Comparison of ENCODE assay signal across 1 cellular context in the genomic region with DNA sequence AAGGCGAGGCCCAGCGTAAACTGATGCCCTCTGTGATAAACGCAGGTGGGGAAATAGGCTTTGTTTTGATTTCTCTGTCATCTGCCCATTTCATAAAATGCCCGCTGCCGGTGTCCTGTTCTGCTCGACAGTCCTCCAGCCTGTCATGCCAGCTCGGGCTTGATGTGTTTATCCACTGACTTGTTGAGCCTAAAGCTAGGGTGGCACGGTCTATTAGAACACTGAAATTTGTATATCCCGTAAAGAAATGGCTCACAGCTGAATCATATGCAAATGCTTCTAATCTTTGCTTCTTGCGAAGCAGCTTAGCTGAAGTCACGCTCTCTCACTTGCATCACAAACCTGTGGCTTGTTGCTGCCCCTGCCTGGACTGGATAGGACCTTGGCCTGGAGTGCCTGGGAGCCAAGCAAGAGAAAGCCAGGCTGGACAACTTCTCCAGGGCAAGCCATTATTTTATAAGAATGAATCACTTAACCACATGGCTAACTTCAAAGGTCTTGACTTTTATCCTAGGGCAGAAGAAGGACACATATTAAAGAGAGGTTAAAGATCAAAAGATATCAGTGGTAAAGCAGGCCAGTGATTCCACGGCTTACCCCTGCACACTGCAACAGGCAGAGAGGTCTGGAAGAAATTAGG.
TF ChIP-seq lines count a peak whose summit lies in the region.

No MANE protein-coding gene starts in this region.

TF ChIP-seq in K562, 482 proteins besides CTCF, POLR2A, EP300 and RAD21 (continued from another document and continues in another):
- TF ChIP-seq FOXJ2 (tag; IDR thresholded peaks at IDR 0.05) (no peak), GTF2E2 (tag; IDR thresholded peaks at IDR 0.05) (no peak), SIX5 (IDR thresholded peaks at IDR 0.05; ENCODE audit: borderline replicate concordance in 1 of 2, insufficient read depth in 1 of 2, low read depth in 1 of 2, low read length in 2 of 2) (no peak), CHD4 (IDR thresholded peaks at IDR 0.05; ENCODE audit: insufficient read depth, insufficient replicate concordance, low read depth, low read length, poor library complexity, severe bottlenecking) (no peak), YBX1 (IDR thresholded peaks at IDR 0.05) (no peak), SETDB1 (IDR thresholded peaks at IDR 0.05; ENCODE audit: low read length) (no peak), ZKSCAN8 (CRISPR knock-in tag; IDR thresholded peaks at IDR 0.05) (0 out of 2 replicates have a peak, but pooled peaks have one; percentile 41), NFE2 (IDR thresholded peaks at IDR 0.05; ENCODE audit: low read depth) (no peak), CREM (IDR thresholded peaks at IDR 0.05; ENCODE audit: low read depth) (0 out of 2 replicates have a peak, but pooled peaks have one; percentile 43), ZNF695 (CRISPR knock-in tag; IDR thresholded peaks at IDR 0.05) (no peak), RFX5 (IDR thresholded peaks at IDR 0.05; ENCODE audit: low read depth, low read length) (no peak), BHLHE40 (IDR thresholded peaks at IDR 0.05; ENCODE audit: low read length) (peak; percentile 77), FOS (IDR thresholded peaks at IDR 0.05; ENCODE audit: extremely low read depth, insufficient read length) (peak; percentile 6), ATF1 (CRISPR knock-in tag; IDR thresholded peaks at IDR 0.05) (no peak), ATF1 (tag; IDR thresholded peaks at IDR 0.05) (no peak), MCM5 (IDR thresholded peaks at IDR 0.05; ENCODE audit: low read depth) (no peak), LARP7 (IDR thresholded peaks at IDR 0.05) (no peak), RHOXF2B (CRISPR knock-in tag; conservative IDR thresholded peaks at IDR 0.05) (no peak), NR2C1 (IDR thresholded peaks at IDR 0.05) (no peak), NR2C1 (tag; IDR thresholded peaks at IDR 0.05) (0 out of 2 replicates have a peak, but pooled peaks have one; percentile 19), RCOR1 (IDR thresholded peaks at IDR 0.05; ENCODE audit: borderline replicate concordance in 1 of 2, low read depth in 2 of 2, low read length in 2 of 2) (peak in 1 of 2 experiments; percentile 60; a peak in 1 of 4 replicates), PHB2 (IDR thresholded peaks at IDR 0.05; ENCODE audit: low read depth) (no peak), CBX5 (IDR thresholded peaks at IDR 0.05; ENCODE audit: borderline replicate concordance, low read depth) (no peak), NONO (IDR thresholded peaks at IDR 0.05; ENCODE audit: low read depth in 2 of 2, low read length in 1 of 2) (no peak), ZNF436 (CRISPR knock-in tag; IDR thresholded peaks at IDR 0.05) (no peak), NR4A1 (CRISPR knock-in tag; IDR thresholded peaks at IDR 0.05) (no peak), NR4A1 (tag; IDR thresholded peaks at IDR 0.05) (no peak), FOXK2 (conservative IDR thresholded peaks at IDR 0.05 in 1 of 2, IDR thresholded peaks at IDR 0.05 in 1 of 2; ENCODE audit: low read depth in 2 of 2) (no peak), KLF1 (tag; IDR thresholded peaks at IDR 0.05) (no peak), BCOR (IDR thresholded peaks at IDR 0.05) (no peak), EHMT2 (IDR thresholded peaks at IDR 0.05) (no peak)
- TF ChIP-seq, protein P1, sequence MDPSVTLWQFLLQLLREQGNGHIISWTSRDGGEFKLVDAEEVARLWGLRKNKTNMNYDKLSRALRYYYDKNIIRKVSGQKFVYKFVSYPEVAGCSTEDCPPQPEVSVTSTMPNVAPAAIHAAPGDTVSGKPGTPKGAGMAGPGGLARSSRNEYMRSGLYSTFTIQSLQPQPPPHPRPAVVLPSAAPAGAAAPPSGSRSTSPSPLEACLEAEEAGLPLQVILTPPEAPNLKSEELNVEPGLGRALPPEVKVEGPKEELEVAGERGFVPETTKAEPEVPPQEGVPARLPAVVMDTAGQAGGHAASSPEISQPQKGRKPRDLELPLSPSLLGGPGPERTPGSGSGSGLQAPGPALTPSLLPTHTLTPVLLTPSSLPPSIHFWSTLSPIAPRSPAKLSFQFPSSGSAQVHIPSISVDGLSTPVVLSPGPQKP (CRISPR knock-in tag; IDR thresholded peaks at IDR 0.05) = no peak
- TF ChIP-seq, protein P2, sequence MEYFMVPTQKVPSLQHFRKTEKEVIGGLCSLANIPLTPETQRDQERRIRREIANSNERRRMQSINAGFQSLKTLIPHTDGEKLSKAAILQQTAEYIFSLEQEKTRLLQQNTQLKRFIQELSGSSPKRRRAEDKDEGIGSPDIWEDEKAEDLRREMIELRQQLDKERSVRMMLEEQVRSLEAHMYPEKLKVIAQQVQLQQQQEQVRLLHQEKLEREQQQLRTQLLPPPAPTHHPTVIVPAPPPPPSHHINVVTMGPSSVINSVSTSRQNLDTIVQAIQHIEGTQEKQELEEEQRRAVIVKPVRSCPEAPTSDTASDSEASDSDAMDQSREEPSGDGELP (CRISPR knock-in tag; IDR thresholded peaks at IDR 0.05; ENCODE audit: borderline replicate concordance) = peak; percentile 16; the same call in 1 of the 2 replicates
- TF ChIP-seq, protein P3, sequence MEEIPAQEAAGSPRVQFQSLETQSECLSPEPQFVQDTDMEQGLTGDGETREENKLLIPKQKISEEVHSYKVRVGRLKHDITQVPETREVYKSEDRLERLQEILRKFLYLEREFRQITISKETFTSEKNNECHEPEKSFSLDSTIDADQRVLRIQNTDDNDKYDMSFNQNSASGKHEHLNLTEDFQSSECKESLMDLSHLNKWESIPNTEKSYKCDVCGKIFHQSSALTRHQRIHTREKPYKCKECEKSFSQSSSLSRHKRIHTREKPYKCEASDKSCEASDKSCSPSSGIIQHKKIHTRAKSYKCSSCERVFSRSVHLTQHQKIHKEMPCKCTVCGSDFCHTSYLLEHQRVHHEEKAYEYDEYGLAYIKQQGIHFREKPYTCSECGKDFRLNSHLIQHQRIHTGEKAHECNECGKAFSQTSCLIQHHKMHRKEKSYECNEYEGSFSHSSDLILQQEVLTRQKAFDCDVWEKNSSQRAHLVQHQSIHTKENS (CRISPR knock-in tag; IDR thresholded peaks at IDR 0.05) = no peak
- TF ChIP-seq, protein P4, sequence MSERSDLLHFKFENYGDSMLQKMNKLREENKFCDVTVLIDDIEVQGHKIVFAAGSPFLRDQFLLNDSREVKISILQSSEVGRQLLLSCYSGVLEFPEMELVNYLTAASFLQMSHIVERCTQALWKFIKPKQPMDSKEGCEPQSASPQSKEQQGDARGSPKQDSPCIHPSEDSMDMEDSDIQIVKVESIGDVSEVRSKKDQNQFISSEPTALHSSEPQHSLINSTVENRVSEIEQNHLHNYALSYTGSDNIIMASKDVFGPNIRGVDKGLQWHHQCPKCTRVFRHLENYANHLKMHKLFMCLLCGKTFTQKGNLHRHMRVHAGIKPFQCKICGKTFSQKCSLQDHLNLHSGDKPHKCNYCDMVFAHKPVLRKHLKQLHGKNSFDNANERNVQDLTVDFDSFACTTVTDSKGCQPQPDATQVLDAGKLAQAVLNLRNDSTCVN (CRISPR knock-in tag; IDR thresholded peaks at IDR 0.05) = no peak
- TF ChIP-seq, protein P5, sequence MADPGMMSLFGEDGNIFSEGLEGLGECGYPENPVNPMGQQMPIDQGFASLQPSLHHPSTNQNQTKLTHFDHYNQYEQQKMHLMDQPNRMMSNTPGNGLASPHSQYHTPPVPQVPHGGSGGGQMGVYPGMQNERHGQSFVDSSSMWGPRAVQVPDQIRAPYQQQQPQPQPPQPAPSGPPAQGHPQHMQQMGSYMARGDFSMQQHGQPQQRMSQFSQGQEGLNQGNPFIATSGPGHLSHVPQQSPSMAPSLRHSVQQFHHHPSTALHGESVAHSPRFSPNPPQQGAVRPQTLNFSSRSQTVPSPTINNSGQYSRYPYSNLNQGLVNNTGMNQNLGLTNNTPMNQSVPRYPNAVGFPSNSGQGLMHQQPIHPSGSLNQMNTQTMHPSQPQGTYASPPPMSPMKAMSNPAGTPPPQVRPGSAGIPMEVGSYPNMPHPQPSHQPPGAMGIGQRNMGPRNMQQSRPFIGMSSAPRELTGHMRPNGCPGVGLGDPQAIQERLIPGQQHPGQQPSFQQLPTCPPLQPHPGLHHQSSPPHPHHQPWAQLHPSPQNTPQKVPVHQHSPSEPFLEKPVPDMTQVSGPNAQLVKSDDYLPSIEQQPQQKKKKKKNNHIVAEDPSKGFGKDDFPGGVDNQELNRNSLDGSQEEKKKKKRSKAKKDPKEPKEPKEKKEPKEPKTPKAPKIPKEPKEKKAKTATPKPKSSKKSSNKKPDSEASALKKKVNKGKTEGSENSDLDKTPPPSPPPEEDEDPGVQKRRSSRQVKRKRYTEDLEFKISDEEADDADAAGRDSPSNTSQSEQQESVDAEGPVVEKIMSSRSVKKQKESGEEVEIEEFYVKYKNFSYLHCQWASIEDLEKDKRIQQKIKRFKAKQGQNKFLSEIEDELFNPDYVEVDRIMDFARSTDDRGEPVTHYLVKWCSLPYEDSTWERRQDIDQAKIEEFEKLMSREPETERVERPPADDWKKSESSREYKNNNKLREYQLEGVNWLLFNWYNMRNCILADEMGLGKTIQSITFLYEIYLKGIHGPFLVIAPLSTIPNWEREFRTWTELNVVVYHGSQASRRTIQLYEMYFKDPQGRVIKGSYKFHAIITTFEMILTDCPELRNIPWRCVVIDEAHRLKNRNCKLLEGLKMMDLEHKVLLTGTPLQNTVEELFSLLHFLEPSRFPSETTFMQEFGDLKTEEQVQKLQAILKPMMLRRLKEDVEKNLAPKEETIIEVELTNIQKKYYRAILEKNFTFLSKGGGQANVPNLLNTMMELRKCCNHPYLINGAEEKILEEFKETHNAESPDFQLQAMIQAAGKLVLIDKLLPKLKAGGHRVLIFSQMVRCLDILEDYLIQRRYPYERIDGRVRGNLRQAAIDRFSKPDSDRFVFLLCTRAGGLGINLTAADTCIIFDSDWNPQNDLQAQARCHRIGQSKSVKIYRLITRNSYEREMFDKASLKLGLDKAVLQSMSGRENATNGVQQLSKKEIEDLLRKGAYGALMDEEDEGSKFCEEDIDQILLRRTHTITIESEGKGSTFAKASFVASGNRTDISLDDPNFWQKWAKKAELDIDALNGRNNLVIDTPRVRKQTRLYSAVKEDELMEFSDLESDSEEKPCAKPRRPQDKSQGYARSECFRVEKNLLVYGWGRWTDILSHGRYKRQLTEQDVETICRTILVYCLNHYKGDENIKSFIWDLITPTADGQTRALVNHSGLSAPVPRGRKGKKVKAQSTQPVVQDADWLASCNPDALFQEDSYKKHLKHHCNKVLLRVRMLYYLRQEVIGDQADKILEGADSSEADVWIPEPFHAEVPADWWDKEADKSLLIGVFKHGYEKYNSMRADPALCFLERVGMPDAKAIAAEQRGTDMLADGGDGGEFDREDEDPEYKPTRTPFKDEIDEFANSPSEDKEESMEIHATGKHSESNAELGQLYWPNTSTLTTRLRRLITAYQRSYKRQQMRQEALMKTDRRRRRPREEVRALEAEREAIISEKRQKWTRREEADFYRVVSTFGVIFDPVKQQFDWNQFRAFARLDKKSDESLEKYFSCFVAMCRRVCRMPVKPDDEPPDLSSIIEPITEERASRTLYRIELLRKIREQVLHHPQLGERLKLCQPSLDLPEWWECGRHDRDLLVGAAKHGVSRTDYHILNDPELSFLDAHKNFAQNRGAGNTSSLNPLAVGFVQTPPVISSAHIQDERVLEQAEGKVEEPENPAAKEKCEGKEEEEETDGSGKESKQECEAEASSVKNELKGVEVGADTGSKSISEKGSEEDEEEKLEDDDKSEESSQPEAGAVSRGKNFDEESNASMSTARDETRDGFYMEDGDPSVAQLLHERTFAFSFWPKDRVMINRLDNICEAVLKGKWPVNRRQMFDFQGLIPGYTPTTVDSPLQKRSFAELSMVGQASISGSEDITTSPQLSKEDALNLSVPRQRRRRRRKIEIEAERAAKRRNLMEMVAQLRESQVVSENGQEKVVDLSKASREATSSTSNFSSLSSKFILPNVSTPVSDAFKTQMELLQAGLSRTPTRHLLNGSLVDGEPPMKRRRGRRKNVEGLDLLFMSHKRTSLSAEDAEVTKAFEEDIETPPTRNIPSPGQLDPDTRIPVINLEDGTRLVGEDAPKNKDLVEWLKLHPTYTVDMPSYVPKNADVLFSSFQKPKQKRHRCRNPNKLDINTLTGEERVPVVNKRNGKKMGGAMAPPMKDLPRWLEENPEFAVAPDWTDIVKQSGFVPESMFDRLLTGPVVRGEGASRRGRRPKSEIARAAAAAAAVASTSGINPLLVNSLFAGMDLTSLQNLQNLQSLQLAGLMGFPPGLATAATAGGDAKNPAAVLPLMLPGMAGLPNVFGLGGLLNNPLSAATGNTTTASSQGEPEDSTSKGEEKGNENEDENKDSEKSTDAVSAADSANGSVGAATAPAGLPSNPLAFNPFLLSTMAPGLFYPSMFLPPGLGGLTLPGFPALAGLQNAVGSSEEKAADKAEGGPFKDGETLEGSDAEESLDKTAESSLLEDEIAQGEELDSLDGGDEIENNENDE (IDR thresholded peaks at IDR 0.05; ENCODE audit: low read depth, low read length) = no peak
- TF ChIP-seq, protein P6, sequence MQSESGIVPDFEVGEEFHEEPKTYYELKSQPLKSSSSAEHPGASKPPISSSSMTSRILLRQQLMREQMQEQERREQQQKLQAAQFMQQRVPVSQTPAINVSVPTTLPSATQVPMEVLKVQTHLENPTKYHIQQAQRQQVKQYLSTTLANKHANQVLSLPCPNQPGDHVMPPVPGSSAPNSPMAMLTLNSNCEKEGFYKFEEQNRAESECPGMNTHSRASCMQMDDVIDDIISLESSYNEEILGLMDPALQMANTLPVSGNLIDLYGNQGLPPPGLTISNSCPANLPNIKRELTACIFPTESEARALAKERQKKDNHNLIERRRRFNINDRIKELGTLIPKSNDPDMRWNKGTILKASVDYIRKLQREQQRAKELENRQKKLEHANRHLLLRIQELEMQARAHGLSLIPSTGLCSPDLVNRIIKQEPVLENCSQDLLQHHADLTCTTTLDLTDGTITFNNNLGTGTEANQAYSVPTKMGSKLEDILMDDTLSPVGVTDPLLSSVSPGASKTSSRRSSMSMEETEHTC (IDR thresholded peaks at IDR 0.05) = 0 out of 2 replicates have a peak, but pooled peaks have one; percentile 27
- TF ChIP-seq, protein P7, sequence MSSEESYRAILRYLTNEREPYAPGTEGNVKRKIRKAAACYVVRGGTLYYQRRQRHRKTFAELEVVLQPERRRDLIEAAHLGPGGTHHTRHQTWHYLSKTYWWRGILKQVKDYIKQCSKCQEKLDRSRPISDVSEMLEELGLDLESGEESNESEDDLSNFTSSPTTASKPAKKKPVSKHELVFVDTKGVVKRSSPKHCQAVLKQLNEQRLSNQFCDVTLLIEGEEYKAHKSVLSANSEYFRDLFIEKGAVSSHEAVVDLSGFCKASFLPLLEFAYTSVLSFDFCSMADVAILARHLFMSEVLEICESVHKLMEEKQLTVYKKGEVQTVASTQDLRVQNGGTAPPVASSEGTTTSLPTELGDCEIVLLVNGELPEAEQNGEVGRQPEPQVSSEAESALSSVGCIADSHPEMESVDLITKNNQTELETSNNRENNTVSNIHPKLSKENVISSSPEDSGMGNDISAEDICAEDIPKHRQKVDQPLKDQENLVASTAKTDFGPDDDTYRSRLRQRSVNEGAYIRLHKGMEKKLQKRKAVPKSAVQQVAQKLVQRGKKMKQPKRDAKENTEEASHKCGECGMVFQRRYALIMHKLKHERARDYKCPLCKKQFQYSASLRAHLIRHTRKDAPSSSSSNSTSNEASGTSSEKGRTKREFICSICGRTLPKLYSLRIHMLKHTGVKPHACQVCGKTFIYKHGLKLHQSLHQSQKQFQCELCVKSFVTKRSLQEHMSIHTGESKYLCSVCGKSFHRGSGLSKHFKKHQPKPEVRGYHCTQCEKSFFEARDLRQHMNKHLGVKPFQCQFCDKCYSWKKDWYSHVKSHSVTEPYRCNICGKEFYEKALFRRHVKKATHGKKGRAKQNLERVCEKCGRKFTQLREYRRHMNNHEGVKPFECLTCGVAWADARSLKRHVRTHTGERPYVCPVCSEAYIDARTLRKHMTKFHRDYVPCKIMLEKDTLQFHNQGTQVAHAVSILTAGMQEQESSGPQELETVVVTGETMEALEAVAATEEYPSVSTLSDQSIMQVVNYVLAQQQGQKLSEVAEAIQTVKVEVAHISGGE (CRISPR knock-in tag; IDR thresholded peaks at IDR 0.05) = no peak
